In the genomic region with DNA sequence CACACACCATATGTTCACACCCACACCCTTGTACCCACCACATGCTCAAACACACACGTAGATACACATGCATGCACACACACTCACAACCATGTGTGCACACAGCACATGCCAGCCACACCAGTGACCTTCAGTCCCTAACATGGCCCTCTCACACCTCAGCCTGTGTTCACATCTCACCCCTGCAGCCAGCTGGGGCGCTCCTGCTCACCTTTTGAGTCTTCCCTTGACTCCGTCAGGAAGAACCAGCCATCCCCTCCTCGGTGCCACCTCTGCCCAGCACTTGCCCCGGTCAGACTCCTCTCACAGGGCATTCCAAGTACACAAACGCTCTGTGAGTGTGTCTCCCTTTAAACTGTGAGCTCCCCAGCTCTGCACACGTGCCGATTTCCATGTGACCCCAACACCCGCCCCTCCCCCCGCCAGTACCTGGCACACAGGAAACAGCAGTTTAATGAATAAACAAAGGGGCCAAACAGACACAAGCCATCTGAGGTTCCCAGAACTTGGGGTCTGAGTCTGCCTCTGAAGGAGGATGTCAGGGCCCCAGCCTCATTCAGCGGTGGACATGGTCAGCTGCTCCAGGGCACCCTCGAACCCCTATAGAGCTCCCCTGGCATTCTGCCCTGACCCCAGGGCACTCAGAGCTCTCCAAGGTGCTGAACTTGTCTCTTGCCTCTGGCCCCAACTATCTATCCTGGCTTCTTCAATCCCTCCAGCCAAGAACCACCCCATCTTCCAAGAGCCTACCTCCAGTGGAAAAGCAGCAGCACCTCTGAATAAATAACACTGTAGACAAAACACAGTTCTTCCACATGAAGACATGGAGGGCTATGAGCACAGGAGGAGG, we compare ENCODE assay signal across 13 cellular contexts.
DNase-seq lines count a peak whose midpoint lies in the region; ATAC-seq and TF ChIP-seq lines count a peak whose summit lies in the region.
"Had no signal": no experiment of that assay in that cellular context is flagged by ENCODE, and none has a peak within 500 bp of the region (broad histone marks: within the 10 kb centered on the region; RNA-seq: fewer than 3 reads in every experiment).

No MANE protein-coding gene starts in this region.

- ATAC-seq in activated naive CD4-positive, alpha-beta T cell treated with anti-CD3 and anti-CD28 coated beads, Interleukin-2, amount 50 U/mL, for 72 hours, result no peak
- no peak for ATAC-seq in stimulated activated naive CD8-positive, alpha-beta T cell treated with anti-CD3 and anti-CD28 coated beads, Interleukin-15, amount 100 ng/mL, for 72 hours
- no peak for ATAC-seq in activated T-cell treated with anti-CD3 and anti-CD28 coated beads, Interleukin-2, amount 50 U/mL, for 4 hours
- ATAC-seq in HG03520 (IDR thresholded peaks at IDR 0.05; ENCODE audit: unreplicated experiment), result no peak

- no peaks in the 10 kb centered on the region for H3K4me1 Mint-ChIP-seq in activated naive CD4-positive, alpha-beta T cell treated with anti-CD3 and anti-CD28 coated beads, Interleukin-2, amount 10 ng/mL, durations not matched to agents 7 days and 5 days
- H3K4me1 Mint-ChIP-seq in progenitor cell of endocrine pancreas (ENCODE audit: low read depth), result peaks cover 2% of the 10 kb centered on the region
- no peaks in the 10 kb centered on the region for H3K4me1 Mint-ChIP-seq in stimulated activated naive CD8-positive, alpha-beta T cell treated with anti-CD3 and anti-CD28 coated beads, Interleukin-15, amount 100 ng/mL, for 72 hours
- no peaks in the 10 kb centered on the region for H3K4me1 Mint-ChIP-seq in activated T-cell treated with anti-CD3 and anti-CD28 coated beads, Interleukin-2, amount 50 U/mL, for 4 hours (ENCODE audit: low read depth)
- H3K4me1 Mint-ChIP-seq: activated naive CD8-positive, alpha-beta T cell treated with anti-CD3 and anti-CD28 coated beads for 36 hours had no signal

- CTCF ChIA-PET in activated naive CD4-positive, alpha-beta T cell treated with anti-CD3 and anti-CD28 coated beads, Interleukin-2, amount 10 ng/mL, durations not matched to agents 7 days and 5 days (lab: Charles Lee), result no interaction called here

- no peak overlapping the region for H3K4me3 Mint-ChIP-seq in activated naive CD4-positive, alpha-beta T cell treated with anti-CD3 and anti-CD28 coated beads, Interleukin-2, amount 10 ng/mL, durations not matched to agents 7 days and 5 days
- no peak overlapping the region for H3K4me3 Mint-ChIP-seq in progenitor cell of endocrine pancreas (ENCODE audit: low read depth)
- no peak overlapping the region for H3K4me3 Mint-ChIP-seq in stimulated activated naive CD8-positive, alpha-beta T cell treated with anti-CD3 and anti-CD28 coated beads, Interleukin-15, amount 100 ng/mL, for 72 hours
- no peak overlapping the region for H3K4me3 Mint-ChIP-seq in activated T-cell treated with anti-CD3 and anti-CD28 coated beads, Interleukin-2, amount 50 U/mL, for 4 hours
- H3K4me3 Mint-ChIP-seq: activated naive CD8-positive, alpha-beta T cell treated with anti-CD3 and anti-CD28 coated beads for 36 hours had no signal

- H3K36me3 Mint-ChIP-seq in activated naive CD4-positive, alpha-beta T cell treated with anti-CD3 and anti-CD28 coated beads, Interleukin-2, amount 10 ng/mL, durations not matched to agents 7 days and 5 days, result no peaks in the 10 kb centered on the region
- H3K36me3 Mint-ChIP-seq in activated naive CD4-positive, alpha-beta T cell treated with anti-CD3 and anti-CD28 coated beads, Interleukin-2, amount 50 U/mL, for 72 hours, result peaks cover 5 to 6% of the 10 kb centered on the region in 2 donors
- H3K36me3 Mint-ChIP-seq in progenitor cell of endocrine pancreas (ENCODE audit: insufficient read depth), result no peaks in the 10 kb centered on the region
- no peaks in the 10 kb centered on the region for H3K36me3 Mint-ChIP-seq in activated T-cell treated with anti-CD3 and anti-CD28 coated beads, Interleukin-2, amount 50 U/mL, for 4 hours (ENCODE audit: insufficient read depth)
- H3K36me3 Mint-ChIP-seq: activated naive CD8-positive, alpha-beta T cell treated with anti-CD3 and anti-CD28 coated beads for 36 hours had no signal

- no peak overlapping the region for H3K4me3 ChIP-seq in astrocyte of the spinal cord (ENCODE audit: low read depth, low read length)

- no peaks in the 10 kb centered on the region for H3K27me3 Mint-ChIP-seq in activated naive CD4-positive, alpha-beta T cell treated with anti-CD3 and anti-CD28 coated beads, Interleukin-2, amount 10 ng/mL, durations not matched to agents 7 days and 5 days
- H3K27me3 Mint-ChIP-seq in progenitor cell of endocrine pancreas, result peaks cover 4% of the 10 kb centered on the region
- no peaks in the 10 kb centered on the region for H3K27me3 Mint-ChIP-seq in stimulated activated naive CD8-positive, alpha-beta T cell treated with anti-CD3 and anti-CD28 coated beads, Interleukin-15, amount 100 ng/mL, for 72 hours
- no peaks in the 10 kb centered on the region for H3K27me3 Mint-ChIP-seq in activated T-cell treated with anti-CD3 and anti-CD28 coated beads, Interleukin-2, amount 50 U/mL, for 4 hours (ENCODE audit: low read depth)
- H3K27me3 Mint-ChIP-seq: activated naive CD8-positive, alpha-beta T cell treated with anti-CD3 and anti-CD28 coated beads for 36 hours had no signal

- TF ChIP-seq CTCF in astrocyte of the spinal cord (IDR thresholded peaks at IDR 0.05; ENCODE audit: low read depth, low read length) (no peak), progenitor cell of endocrine pancreas (IDR thresholded peaks at IDR 0.05; ENCODE audit: unreplicated experiment) (no peak)

- H3K27ac Mint-ChIP-seq in activated naive CD4-positive, alpha-beta T cell treated with anti-CD3 and anti-CD28 coated beads, Interleukin-2, amount 10 ng/mL, durations not matched to agents 7 days and 5 days, result no peak overlapping the region
- H3K27ac Mint-ChIP-seq in activated naive CD4-positive, alpha-beta T cell treated with anti-CD3 and anti-CD28 coated beads, Interleukin-2, amount 50 U/mL, for 72 hours, result no peak overlapping the region
- no peak overlapping the region for H3K27ac Mint-ChIP-seq in progenitor cell of endocrine pancreas
- no peak overlapping the region for H3K27ac Mint-ChIP-seq in stimulated activated naive CD8-positive, alpha-beta T cell treated with anti-CD3 and anti-CD28 coated beads, Interleukin-15, amount 100 ng/mL, for 72 hours
- H3K27ac Mint-ChIP-seq: activated naive CD8-positive, alpha-beta T cell treated with anti-CD3 and anti-CD28 coated beads for 36 hours had no signal

- in situ Hi-C loops in astrocyte of the spinal cord (cut with HindIII; ENCODE audit: low sequenced_read_pairs), result no loop called here

- DNase-seq in activated naive CD4-positive, alpha-beta T cell treated with anti-CD3 and anti-CD28 coated beads, Interleukin-2, amount 10 ng/mL, durations not matched to agents 7 days and 5 days, result peak; percentile 48
- no peak for DNase-seq in activated naive CD4-positive, alpha-beta T cell treated with anti-CD3 and anti-CD28 coated beads, Interleukin-2, amount 50 U/mL, for 72 hours (ENCODE audit: low spot score in 2 of 2)
- peak; percentile 5 for DNase-seq in LoVo (ENCODE audit: low spot score)
- DNase-seq in astrocyte of the spinal cord (ENCODE audit: low read depth, low spot score), result peak; percentile 10
- peak; percentile 28 for DNase-seq in progenitor cell of endocrine pancreas (ENCODE audit: low spot score, unreplicated experiment)
- no peak for DNase-seq in stimulated activated naive CD8-positive, alpha-beta T cell treated with anti-CD3 and anti-CD28 coated beads, Interleukin-15, amount 100 ng/mL, for 72 hours
- no peak for DNase-seq in activated T-cell treated with anti-CD3 and anti-CD28 coated beads, Interleukin-2, amount 50 U/mL, for 4 hours
- DNase-seq: activated naive CD8-positive, alpha-beta T cell treated with anti-CD3 and anti-CD28 coated beads for 36 hours; cortex of kidney; GDM1; NCI-H146; NCI-H774 had no signal

- peaks cover 3% of the 10 kb centered on the region for H3K9me3 Mint-ChIP-seq in activated naive CD4-positive, alpha-beta T cell treated with anti-CD3 and anti-CD28 coated beads, Interleukin-2, amount 10 ng/mL, durations not matched to agents 7 days and 5 days
- peaks cover 0 to 13% of the 10 kb centered on the region in 2 donors for H3K9me3 Mint-ChIP-seq in activated naive CD4-positive, alpha-beta T cell treated with anti-CD3 and anti-CD28 coated beads, Interleukin-2, amount 50 U/mL, for 72 hours
- no peaks in the 10 kb centered on the region for H3K9me3 Mint-ChIP-seq in progenitor cell of endocrine pancreas (ENCODE audit: low read depth)
- H3K9me3 Mint-ChIP-seq in stimulated activated naive CD8-positive, alpha-beta T cell treated with anti-CD3 and anti-CD28 coated beads, Interleukin-15, amount 100 ng/mL, for 72 hours, result peaks cover 0 to 5% of the 10 kb centered on the region in 2 donors
- peaks cover 5% of the 10 kb centered on the region for H3K9me3 Mint-ChIP-seq in activated T-cell treated with anti-CD3 and anti-CD28 coated beads, Interleukin-2, amount 50 U/mL, for 4 hours
- H3K9me3 Mint-ChIP-seq: activated naive CD8-positive, alpha-beta T cell treated with anti-CD3 and anti-CD28 coated beads for 36 hours had no signal

Comparison
In these comparisons a context has a peak if more than half of its experiments do, and no peak if none do; other contexts are left out.
1. DNase-seq: peak in activated naive CD4-positive, alpha-beta T cell treated with anti-CD3 and anti-CD28 coated beads, Interleukin-2, amount 10 ng/mL, durations not matched to agents 7 days and 5 days (single experiment), LoVo (single experiment), astrocyte of the spinal cord (single experiment) and progenitor cell of endocrine pancreas (single experiment); none in activated naive CD4-positive, alpha-beta T cell treated with anti-CD3 and anti-CD28 coated beads, Interleukin-2, amount 50 U/mL, for 72 hours (0 of 2), stimulated activated naive CD8-positive, alpha-beta T cell treated with anti-CD3 and anti-CD28 coated beads, Interleukin-15, amount 100 ng/mL, for 72 hours (0 of 2) and activated T-cell treated with anti-CD3 and anti-CD28 coated beads, Interleukin-2, amount 50 U/mL, for 4 hours (single experiment).